In genomic region chr2:128754246-128754724, GRCh38 we compare ENCODE assay signal across 8 cellular contexts.
A peak's percentile ranks its signal among the peaks of the same experiment; 100 is the strongest.
DNase-seq lines count a peak whose midpoint lies in the region; ATAC-seq and TF ChIP-seq lines count a peak whose summit lies in the region.

No MANE protein-coding gene starts in this region.

- H3K79me2 ChIP-seq in DOHH2 (ENCODE audit: control insufficient read depth, low read length) = peaks cover 10% of the 10 kb centered on the region
- no peaks in the 10 kb centered on the region for H3K79me2 ChIP-seq in PC-3 (ENCODE audit: low read length)

- H3K9me2 ChIP-seq in DOHH2 (replicated peaks; ENCODE audit: control insufficient read depth, low read length) = no peaks in the 10 kb centered on the region
- H3K9me2 ChIP-seq in PC-3 (replicated peaks; ENCODE audit: low read length) = no peaks in the 10 kb centered on the region

- BruUV-seq in Calu3 (replicated peaks; lab: Mats Ljungman, UMichigan) (no TSS peak), PC-3 (replicated peaks; lab: Mats Ljungman, UMichigan) (no TSS peak)

- H3K9me3 ChIP-seq in DOHH2 (ENCODE audit: control insufficient read depth, insufficient read depth, low read length) (no peaks in the 10 kb centered on the region), PC-3 (ENCODE audit: low read length) (no peaks in the 10 kb centered on the region)

- no peaks in the 10 kb centered on the region for H3K9me3 Mint-ChIP-seq in activated CD8-positive, alpha-beta T cell treated with anti-CD3 and anti-CD28 coated beads, Interleukin-2, amount 10 ng/mL, durations not matched to agents 7 days and 5 days (ENCODE audit: insufficient read depth)
- no peaks in the 10 kb centered on the region for H3K9me3 Mint-ChIP-seq in Calu3 (ENCODE audit: low read depth, unreplicated experiment)

- peaks cover 94% of the 10 kb centered on the region for H3K4me1 ChIP-seq in DOHH2 (ENCODE audit: control insufficient read depth, low read length)
- no peaks in the 10 kb centered on the region for H3K4me1 ChIP-seq in PC-3 (ENCODE audit: insufficient read depth, low read length)

- DNase-seq in activated CD8-positive, alpha-beta T cell treated with anti-CD3 and anti-CD28 coated beads, Interleukin-2, amount 10 ng/mL, durations not matched to agents 7 days and 5 days = peak; percentile 71
- DNase-seq in occipital lobe (lab: John Stamatoyannopoulos, UW) = peak; percentile 34
- DNase-seq in Calu3 = no peak
- DNase-seq in NCI-H2081 (lab: John Stamatoyannopoulos, UW) = no peak
- DNase-seq in PC-3 = no peak

- TF ChIP-seq CTCF in DOHH2 (IDR thresholded peaks at IDR 0.05; ENCODE audit: low read depth, low read length, poor library complexity, severe bottlenecking) (no peak), Calu3 (IDR thresholded peaks at IDR 0.05; ENCODE audit: unreplicated experiment) (no peak), PC-3 (conservative IDR thresholded peaks at IDR 0.05; ENCODE audit: low read depth, low read length) (no peak)

- POLR2A ChIA-PET in activated CD8-positive, alpha-beta T cell treated with anti-CD3 and anti-CD28 coated beads, Interleukin-2, amount 10 ng/mL, durations not matched to agents 7 days and 5 days (lab: Charles Lee) = no interaction called here
- POLR2A ChIA-PET in PC-3 (lab: Charles Lee; ENCODE audit: unreplicated experiment) = no interaction called here

- H3K4me2 ChIP-seq in DOHH2 (ENCODE audit: low read length) (peak overlapping the region; percentile 74), PC-3 (ENCODE audit: low read length) (no peak overlapping the region)

- ATAC-seq in GM19463 (IDR thresholded peaks at IDR 0.05; ENCODE audit: unreplicated experiment) (peak; percentile 81), HG03442 (IDR thresholded peaks at IDR 0.05; ENCODE audit: unreplicated experiment) (peak; percentile 97), PC-3 (no peak)
- ATAC-seq in activated CD8-positive, alpha-beta T cell treated with anti-CD3 and anti-CD28 coated beads, Interleukin-2, amount 10 ng/mL, durations not matched to agents 7 days and 5 days = peak; percentile 93

- H3K4me3 ChIP-seq in DOHH2 (ENCODE audit: low read length) = peak overlapping the region; percentile 52
- H3K4me3 ChIP-seq in PC-3 (ENCODE audit: low read length) = no peak overlapping the region

- H3K36me3 Mint-ChIP-seq in activated CD8-positive, alpha-beta T cell treated with anti-CD3 and anti-CD28 coated beads, Interleukin-2, amount 10 ng/mL, durations not matched to agents 7 days and 5 days (ENCODE audit: low read depth) = no peaks in the 10 kb centered on the region
- peaks cover 5% of the 10 kb centered on the region for H3K36me3 Mint-ChIP-seq in Calu3 (ENCODE audit: insufficient read depth, unreplicated experiment)

- H3K27ac ChIP-seq in DOHH2 (ENCODE audit: low read depth, low read length) (peak overlapping the region; percentile 94), PC-3 (ENCODE audit: low read length) (no peak overlapping the region)

- H3K36me3 ChIP-seq in DOHH2 (ENCODE audit: control insufficient read depth, low read length) (no peaks in the 10 kb centered on the region), PC-3 (ENCODE audit: low read depth, low read length) (no peaks in the 10 kb centered on the region)

- CTCF ChIA-PET in activated CD8-positive, alpha-beta T cell treated with anti-CD3 and anti-CD28 coated beads, Interleukin-2, amount 10 ng/mL, durations not matched to agents 7 days and 5 days (lab: Charles Lee) = interaction anchor here (0.9 to 2.2 kb wide), 3 partner anchors 16 to 18 kb away, joined by 3 to 6 read pairs (median 4); no protein-coding TSS in a partner anchor
- CTCF ChIA-PET in Calu3 (lab: Charles Lee) (no interaction called here), PC-3 (lab: Charles Lee) (no interaction called here)

- intact Hi-C loops in Calu3 (cut with micrococcal nuclease; ENCODE audit: unreplicated experiment) = loop anchor here (2.0 kb wide), 1 partner anchor 433 kb away; no protein-coding TSS in a partner anchor
- intact Hi-C loops in PC-3 (cut with micrococcal nuclease) = no loop called here

- peaks cover 12% of the 10 kb centered on the region for H3K27me3 Mint-ChIP-seq in activated CD8-positive, alpha-beta T cell treated with anti-CD3 and anti-CD28 coated beads, Interleukin-2, amount 10 ng/mL, durations not matched to agents 7 days and 5 days (ENCODE audit: low read depth)
- peaks cover 39% of the 10 kb centered on the region for H3K27me3 Mint-ChIP-seq in Calu3 (ENCODE audit: unreplicated experiment)

- no peak overlapping the region for H3K4me3 Mint-ChIP-seq in activated CD8-positive, alpha-beta T cell treated with anti-CD3 and anti-CD28 coated beads, Interleukin-2, amount 10 ng/mL, durations not matched to agents 7 days and 5 days
- H3K4me3 Mint-ChIP-seq in Calu3 (ENCODE audit: low read depth, unreplicated experiment) = no peak overlapping the region

- H3K9ac ChIP-seq in PC-3 (ENCODE audit: low read length) = no peak overlapping the region

- H3K27ac Mint-ChIP-seq in activated CD8-positive, alpha-beta T cell treated with anti-CD3 and anti-CD28 coated beads, Interleukin-2, amount 10 ng/mL, durations not matched to agents 7 days and 5 days = peak overlapping the region; percentile 51
- H3K27ac Mint-ChIP-seq in Calu3 (ENCODE audit: unreplicated experiment) = no peak overlapping the region

- no peak overlapping the region for H2AFZ ChIP-seq in PC-3 (ENCODE audit: low read length)

- peaks cover 24% of the 10 kb centered on the region for H3K4me1 Mint-ChIP-seq in activated CD8-positive, alpha-beta T cell treated with anti-CD3 and anti-CD28 coated beads, Interleukin-2, amount 10 ng/mL, durations not matched to agents 7 days and 5 days (ENCODE audit: low read depth)
- H3K4me1 Mint-ChIP-seq in Calu3 (ENCODE audit: low read depth, unreplicated experiment) = no peaks in the 10 kb centered on the region

- no peaks in the 10 kb centered on the region for H3K27me3 ChIP-seq in DOHH2 (ENCODE audit: control insufficient read depth, low read length)
- peaks cover 51% of the 10 kb centered on the region for H3K27me3 ChIP-seq in PC-3 (ENCODE audit: low read length)

- H3F3A ChIP-seq in DOHH2 (ENCODE audit: control insufficient read depth, insufficient read depth) (peaks cover 50% of the 10 kb centered on the region), PC-3 (ENCODE audit: low read length, unreplicated experiment) (no peaks in the 10 kb centered on the region)

- H4K20me1 ChIP-seq in DOHH2 (ENCODE audit: control insufficient read depth, insufficient read depth, low read depth, low read length) (no peaks in the 10 kb centered on the region), PC-3 (ENCODE audit: low read length) (no peaks in the 10 kb centered on the region)

Comparison
In these comparisons a context has a peak if more than half of its experiments do, and no peak if none do; other contexts are left out.
1. DNase-seq: peak in activated CD8-positive, alpha-beta T cell treated with anti-CD3 and anti-CD28 coated beads, Interleukin-2, amount 10 ng/mL, durations not matched to agents 7 days and 5 days (single experiment) and occipital lobe (single experiment); none in Calu3 (single experiment), NCI-H2081 (0 of 2) and PC-3 (single experiment).